8 cellular contexts compared by ENCODE assay signal in the genomic region with DNA sequence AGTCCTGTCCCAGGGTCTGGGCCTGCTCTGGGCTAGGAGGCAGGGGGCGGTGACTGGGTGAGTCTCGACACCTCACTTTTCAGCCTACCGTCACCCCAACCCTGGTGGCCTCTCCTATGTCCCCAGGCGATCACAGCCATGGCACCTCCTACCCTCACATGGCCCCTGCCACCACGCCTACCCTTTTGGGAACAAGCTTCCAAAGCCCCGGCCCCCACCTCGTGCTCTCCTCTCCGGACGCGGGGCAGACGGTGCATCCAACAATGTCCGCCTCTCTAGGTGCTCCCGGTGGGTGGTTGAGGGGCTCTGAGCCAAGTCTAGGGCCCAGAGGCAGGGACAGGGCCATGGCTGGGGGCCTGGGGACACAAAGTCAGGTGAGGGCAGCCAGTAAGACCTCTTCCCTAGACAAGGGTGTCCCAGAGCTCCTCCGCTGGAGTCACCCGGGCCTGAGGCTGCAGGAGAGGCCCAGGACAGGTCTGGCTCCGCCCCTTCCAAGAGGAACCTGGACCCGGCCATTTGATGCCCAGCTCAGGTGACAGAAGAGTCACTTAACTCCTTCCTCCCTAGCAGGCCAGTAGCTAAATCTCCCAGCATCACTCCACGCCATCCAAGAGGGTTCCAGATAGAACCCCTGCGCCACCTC. TPM values are rescaled to one million over a fixed set of nuclear protein-coding genes. Genes with fewer than 3 reads are reported as not detected.
DNase-seq lines count a peak whose midpoint lies in the region; ATAC-seq and TF ChIP-seq lines count a peak whose summit lies in the region.

A gene with protein sequence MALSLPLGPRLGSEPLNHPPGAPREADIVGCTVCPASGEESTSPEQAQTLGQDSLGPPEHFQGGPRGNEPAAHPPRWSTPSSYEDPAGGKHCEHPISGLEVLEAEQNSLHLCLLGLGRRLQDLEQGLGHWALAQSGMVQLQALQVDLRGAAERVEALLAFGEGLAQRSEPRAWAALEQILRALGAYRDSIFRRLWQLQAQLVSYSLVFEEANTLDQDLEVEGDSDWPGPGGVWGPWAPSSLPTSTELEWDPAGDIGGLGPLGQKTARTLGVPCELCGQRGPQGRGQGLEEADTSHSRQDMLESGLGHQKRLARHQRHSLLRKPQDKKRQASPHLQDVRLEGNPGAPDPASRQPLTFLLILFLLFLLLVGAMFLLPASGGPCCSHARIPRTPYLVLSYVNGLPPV (minus strand): TSS at position 478 of the 643 bp plus-strand sequence. CDS start 132 bp downstream, at position 346.

- no peak within 1 kb of the TSS for H3K9ac ChIP-seq in endodermal cell (ENCODE audit: extremely low read depth, low read length, poor library complexity, severe bottlenecking)

- no peaks in the 10 kb centered on the region for H3K36me3 ChIP-seq in endodermal cell (ENCODE audit: control insufficient read depth, insufficient read depth, low read length)

- H3K4me3 Mint-ChIP-seq in endodermal cell (peak within 1 kb of the TSS; percentile 88), neural crest cell (peak within 1 kb of the TSS; percentile 79)

- no peaks in the 10 kb centered on the region for H3K4me1 ChIP-seq in endodermal cell (ENCODE audit: control insufficient read depth, insufficient read depth, low read length)

- H3K27me3 ChIP-seq in endodermal cell (ENCODE audit: control insufficient read depth, insufficient read depth, low read length, poor library complexity, severe bottlenecking): no peaks in the 10 kb centered on the region

- 68 to 76% methylated on average over 11 to 19 of the region's 19 CpGs for WGBS in endodermal cell (ENCODE audit: insufficient coverage in 1 of 2, insufficient read length in 1 of 2), 2 experiments

- TF ChIP-seq CTCF in endodermal cell (conservative IDR thresholded peaks at IDR 0.05) (no peak), neural crest cell (conservative IDR thresholded peaks at IDR 0.05) (no peak)

- ATAC-seq in HG02970 (IDR thresholded peaks at IDR 0.05; ENCODE audit: low FRiP score, unreplicated experiment): no peak
- no peak for ATAC-seq in HG03342 (IDR thresholded peaks at IDR 0.05; ENCODE audit: unreplicated experiment)

- H3K27me3 Mint-ChIP-seq in endodermal cell (ENCODE audit: insufficient read depth) (peaks cover 4% of the 10 kb centered on the region), neural crest cell (ENCODE audit: low read depth) (peaks cover 8% of the 10 kb centered on the region)

- no peak within 1 kb of the TSS for H3K27ac ChIP-seq in endodermal cell (ENCODE audit: low read depth, low read length)

- H3K9me3 Mint-ChIP-seq in endodermal cell (no peaks in the 10 kb centered on the region), neural crest cell (no peaks in the 10 kb centered on the region)

- peak within 1 kb of the TSS; percentile 64 for H3K4me3 ChIP-seq in endodermal cell (ENCODE audit: low read length)

- H3K9me3 ChIP-seq in endodermal cell (ENCODE audit: control insufficient read depth, low read length): no peaks in the 10 kb centered on the region

- peaks cover 21% of the 10 kb centered on the region for H3K36me3 Mint-ChIP-seq in endodermal cell (ENCODE audit: low read depth)
- H3K36me3 Mint-ChIP-seq in neural crest cell (ENCODE audit: low read depth): no peaks in the 10 kb centered on the region

- DNase-seq in DMS153 treated with DMSO at 0.1 percent for 48 hours (lab: John Stamatoyannopoulos, UW; ENCODE audit: unreplicated experiment) (peak; percentile 25), NCI-H510A treated with DMSO at 0.1 percent for 48 hours (lab: John Stamatoyannopoulos, UW) (peak; percentile 85), endodermal cell (peak; percentile 95), neural crest cell (ENCODE audit: low read depth, low spot score) (no peak), middle frontal gyrus (ENCODE audit: extremely low spot score, low spot score) (no peak), NCI-H2081 treated with DMSO at 0.1 percent for 48 hours (lab: John Stamatoyannopoulos, UW) (no peak)

- peak within 1 kb of the TSS; percentile 93 for H3K27ac Mint-ChIP-seq in endodermal cell
- H3K27ac Mint-ChIP-seq in neural crest cell (ENCODE audit: unreplicated experiment): peak within 1 kb of the TSS; percentile 45

- H3K4me1 Mint-ChIP-seq in endodermal cell (peaks cover 17% of the 10 kb centered on the region), neural crest cell (peaks cover 18% of the 10 kb centered on the region)

RNA-seq across cellular contexts. Expression of the gene that starts here (rescaled TPM):
- total RNA-seq in endodermal cell: 10 to 100 TPM; 17.1 to 19.3 TPM
- polyA plus RNA-seq in endodermal cell (2013, experiment 1 of 2): 3.4 TPM
- polyA plus RNA-seq in endodermal cell (2013, experiment 2 of 2): 3.6 TPM
- total RNA-seq in neural crest cell: 0.30 and 0.54 TPM in 2 replicates

Comparison
In these comparisons a context has a peak if more than half of its experiments do, and no peak if none do; other contexts are left out.
1. RNA of the gene that starts here (total RNA-seq): 17.1 to 19.3 TPM in endodermal cell; 0.30 to 0.54 TPM in neural crest cell; every median in the first group is over 10 times any median in the second.
2. DNase-seq: peak in DMS153 treated with DMSO at 0.1 percent for 48 hours (single experiment), NCI-H510A treated with DMSO at 0.1 percent for 48 hours (single experiment) and endodermal cell (single experiment); none in neural crest cell (single experiment), middle frontal gyrus (single experiment) and NCI-H2081 treated with DMSO at 0.1 percent for 48 hours (single experiment).